In genomic region chr13:31349156-31349555, GRCh38 we compare ENCODE assay signal across 22 cellular contexts.
"Had no signal": no experiment of that assay in that cellular context is flagged by ENCODE, and none has a peak within 500 bp of the region (broad histone marks: within the 10 kb centered on the region; RNA-seq: fewer than 3 reads in every experiment).

No MANE protein-coding gene starts in this region.

- H3K4me1 Mint-ChIP-seq: endodermal cell, naive B cell had no signal

- H3K4me1 ChIP-seq: colonic mucosa, esophagus muscularis mucosa, gastrocnemius medialis, left lung, lower lobe of right lung had no signal

- H3K27ac ChIP-seq: colonic mucosa, esophagus muscularis mucosa, gastrocnemius medialis, heart right ventricle, left lung, lower lobe of right lung had no signal

- H3K4me3 Mint-ChIP-seq: dendritic cell treated with granulocyte-macrophage colony-stimulating factor and Interleukin-4, amounts not matched to agents 40 ng/mL and 50 ng/mL, for 4 days; effector memory CD8-positive, alpha-beta T cell; endodermal cell; mesothelial cell of epicardium; naive B cell had no signal

- H3K36me3 ChIP-seq: colonic mucosa, esophagus muscularis mucosa, gastrocnemius medialis, heart right ventricle, left lung, lower lobe of right lung had no signal

- DNase-seq: colonic mucosa; cortex of kidney; effector CD8-positive, alpha-beta T cell; effector memory CD8-positive, alpha-beta T cell; endodermal cell; foreskin fibroblast; foreskin melanocyte; gastrocnemius medialis; glutamatergic neuron; head of caudate nucleus; heart right ventricle; hippocampal formation; left cardiac atrium; left lung; left ventricle myocardium superior; lower lobe of right lung; mesenchymal stem cell; mucosa of descending colon; naive B cell had no signal

- H3K27me3 ChIP-seq: colonic mucosa, gastrocnemius medialis had no signal

- H3K4me3 ChIP-seq: colonic mucosa, esophagus muscularis mucosa, gastrocnemius medialis, heart right ventricle, left lung, lower lobe of right lung, mucosa of descending colon had no signal

- H3K36me3 Mint-ChIP-seq: mesothelial cell of epicardium had no signal

- H3K9me3 ChIP-seq: colonic mucosa, esophagus muscularis mucosa, gastrocnemius medialis, heart right ventricle, lower lobe of right lung, mucosa of descending colon had no signal

- H3K27ac Mint-ChIP-seq: dendritic cell treated with granulocyte-macrophage colony-stimulating factor and Interleukin-4, amounts not matched to agents 40 ng/mL and 50 ng/mL, for 4 days; effector memory CD8-positive, alpha-beta T cell; endodermal cell; mesothelial cell of epicardium; naive B cell had no signal
